ENCODE assay signal across 25 cellular contexts in the genomic region with DNA sequence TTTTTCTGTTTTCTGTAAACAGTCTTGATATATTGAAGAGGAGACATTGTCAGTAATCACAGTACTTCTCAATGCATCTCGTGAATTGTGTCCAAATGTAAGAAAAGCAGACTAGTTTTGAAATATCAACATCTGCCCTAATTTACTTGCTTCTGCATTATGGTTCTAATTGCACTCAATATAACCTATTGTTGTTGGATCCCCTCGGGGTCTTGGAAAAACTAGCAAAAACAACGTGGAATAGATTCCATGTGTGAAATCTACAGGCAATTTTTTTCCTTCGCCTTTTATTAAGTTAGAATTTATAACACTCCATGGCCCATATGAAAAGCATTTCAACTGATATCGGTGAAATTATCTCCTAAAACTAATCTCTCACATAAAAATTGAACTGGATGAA.
"Had no signal": no experiment of that assay in that cellular context is flagged by ENCODE, and none has a peak within 500 bp of the region (broad histone marks: within the 10 kb centered on the region; RNA-seq: fewer than 3 reads in every experiment).

No MANE protein-coding gene starts in this region.

- H3K4me3 ChIP-seq: colonic mucosa, gastrocnemius medialis, left lung, pancreas, skin epidermis, spleen, upper lobe of right lung, uterus had no signal

- H3K27me3 Mint-ChIP-seq: stimulated activated memory B cell treated with anti-CD40 and anti-IgM and Interleukin-4, amounts not matched to agents 10 μg/mL and 1 μg/mL and 100 μg/mL, for 72 hours; stimulated activated naive CD8-positive, alpha-beta T cell treated with anti-CD3 and anti-CD28 coated beads, Interleukin-15, Interleukin-2, amounts not matched to agents 100 ng/mL and 50 ng/mL, for 24 hours had no signal

- H3K27ac ChIP-seq: colonic mucosa, epithelial cell of prostate, gastrocnemius medialis, left lung, pancreas, skin epidermis, spleen, thoracic aorta, tibial nerve, upper lobe of right lung, uterus had no signal

- H3K36me3 Mint-ChIP-seq: mesothelial cell of epicardium; naive thymus-derived CD4-positive, alpha-beta T cell; stimulated activated memory B cell treated with anti-CD40 and anti-IgM and Interleukin-4, amounts not matched to agents 10 μg/mL and 1 μg/mL and 100 μg/mL, for 72 hours had no signal

- H3K4me1 ChIP-seq: colonic mucosa, gastrocnemius medialis, left lung, upper lobe of right lung, uterus had no signal

- ATAC-seq: esophagus mucosa; gastrocnemius medialis; left cardiac atrium; left lung; naive thymus-derived CD4-positive, alpha-beta T cell; pancreas; stimulated activated memory B cell treated with anti-CD40 and anti-IgM and Interleukin-4, amounts not matched to agents 10 μg/mL and 1 μg/mL and 100 μg/mL, for 72 hours; upper lobe of right lung had no signal

- DNase-seq: colonic mucosa; effector CD8-positive, alpha-beta T cell; gastrocnemius medialis; head of caudate nucleus; left cardiac atrium; left lung; mesenchymal stem cell; naive thymus-derived CD4-positive, alpha-beta T cell; occipital lobe; pancreas; spleen; stimulated activated CD4-positive, alpha-beta T cell treated with anti-CD3 and anti-CD28 coated beads, Interleukin-4, amount 100 ng/mL, for 4 hours; upper lobe of right lung; uterus had no signal

- H3K4me3 Mint-ChIP-seq: dendritic cell treated with granulocyte-macrophage colony-stimulating factor and Interleukin-4, amounts not matched to agents 40 ng/mL and 50 ng/mL, for 4 days; endodermal cell; mesothelial cell of epicardium; naive thymus-derived CD4-positive, alpha-beta T cell; stimulated activated memory B cell treated with anti-CD40 and anti-IgM and Interleukin-4, amounts not matched to agents 10 μg/mL and 1 μg/mL and 100 μg/mL, for 72 hours; stimulated activated naive CD8-positive, alpha-beta T cell treated with anti-CD3 and anti-CD28 coated beads, Interleukin-15, Interleukin-2, amounts not matched to agents 100 ng/mL and 50 ng/mL, for 24 hours had no signal

- H3K9me3 ChIP-seq: colonic mucosa, gastrocnemius medialis, left lung, pancreas, spleen, thoracic aorta, tibial nerve, upper lobe of right lung, uterus had no signal

- H3K36me3 ChIP-seq: colonic mucosa, gastrocnemius medialis, left lung, pancreas, spleen, thoracic aorta, tibial nerve, upper lobe of right lung, uterus had no signal

- H3K27ac Mint-ChIP-seq: dendritic cell treated with granulocyte-macrophage colony-stimulating factor and Interleukin-4, amounts not matched to agents 40 ng/mL and 50 ng/mL, for 4 days; endodermal cell; mesothelial cell of epicardium; stimulated activated memory B cell treated with anti-CD40 and anti-IgM and Interleukin-4, amounts not matched to agents 10 μg/mL and 1 μg/mL and 100 μg/mL, for 72 hours; stimulated activated naive CD8-positive, alpha-beta T cell treated with anti-CD3 and anti-CD28 coated beads, Interleukin-15, Interleukin-2, amounts not matched to agents 100 ng/mL and 50 ng/mL, for 24 hours had no signal

- H3K27me3 ChIP-seq: colonic mucosa, gastrocnemius medialis, left lung, pancreas, spleen, tibial nerve, upper lobe of right lung, uterus had no signal

- H3K9me3 Mint-ChIP-seq: dendritic cell treated with granulocyte-macrophage colony-stimulating factor and Interleukin-4, amounts not matched to agents 40 ng/mL and 50 ng/mL, for 4 days; endodermal cell; mesothelial cell of epicardium; nephron progenitor cell; stimulated activated memory B cell treated with anti-CD40 and anti-IgM and Interleukin-4, amounts not matched to agents 10 μg/mL and 1 μg/mL and 100 μg/mL, for 72 hours; stimulated activated naive CD8-positive, alpha-beta T cell treated with anti-CD3 and anti-CD28 coated beads, Interleukin-15, Interleukin-2, amounts not matched to agents 100 ng/mL and 50 ng/mL, for 24 hours had no signal
